In the genomic region with DNA sequence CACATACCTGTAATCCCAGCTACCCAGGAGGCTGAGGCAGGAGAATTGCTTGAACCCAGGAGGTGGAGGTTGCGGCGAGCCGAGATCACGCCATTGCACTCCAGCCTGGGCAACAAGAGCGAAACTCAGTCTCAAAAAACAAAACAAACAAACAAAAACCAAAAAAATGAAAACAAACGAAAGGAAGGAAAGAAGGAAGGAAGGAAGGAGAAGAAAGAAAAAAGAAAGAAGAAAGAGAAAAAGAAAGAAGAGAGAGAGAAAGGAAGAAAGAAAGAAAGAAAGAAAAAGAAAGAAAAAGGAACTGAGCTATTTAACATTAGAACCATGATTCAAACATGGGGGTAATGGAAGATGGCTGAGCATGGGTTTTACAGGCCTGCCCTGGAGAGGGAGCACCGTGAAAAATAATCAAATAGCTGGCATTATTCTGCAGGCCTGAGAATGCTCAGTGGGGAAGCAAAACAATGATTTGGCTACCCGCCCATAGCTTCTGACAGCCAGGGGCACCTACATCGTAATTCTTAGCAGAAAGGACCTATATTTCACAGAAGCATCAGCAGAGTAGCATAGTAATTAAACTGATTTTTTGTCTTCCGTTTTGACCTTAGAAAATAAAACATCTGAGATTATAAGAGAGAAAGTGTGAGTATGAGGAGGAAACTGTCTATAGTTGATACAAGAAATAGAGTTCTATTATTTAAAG, we compare ENCODE assay signal across 9 cellular contexts. TPM values are rescaled to one million over a fixed set of nuclear protein-coding genes. Genes with fewer than 3 reads are reported as not detected.
DNase-seq lines count a peak whose midpoint lies in the region; ATAC-seq and TF ChIP-seq lines count a peak whose summit lies in the region.
"Had no signal": no experiment of that assay in that cellular context is flagged by ENCODE, and none has a peak within 500 bp of the region (broad histone marks: within the 10 kb centered on the region; RNA-seq: fewer than 3 reads in every experiment).

No MANE protein-coding gene starts in this region.

- H3K27me3 Mint-ChIP-seq in WTC11 (ENCODE audit: low read depth), result no peaks in the 10 kb centered on the region; the same call in 1 of the 2 replicates
- H3K27me3 Mint-ChIP-seq in activated T-helper 1 cell treated with anti-CD3 and anti-CD28 coated beads, Interleukin-12 subunit alpha, Interleukin-12 subunit beta, Interleukin-2, Interleukin-4 antibody, amounts not matched to agents 30 ng/mL and 10 ng/mL and 1 ng/mL, durations not matched to agents 14 hours and 24 hours and 36 hours (ENCODE audit: insufficient read depth), result peaks cover 3% of the 10 kb centered on the region

- no peak for TF ChIP-seq CTCF in WTC11 (IDR thresholded peaks at IDR 0.05)

- ATAC-seq in WTC11 (peak; percentile 44; the same call in 1 of the 2 replicates), HG03442 (IDR thresholded peaks at IDR 0.05; ENCODE audit: unreplicated experiment) (no peak)
- ATAC-seq: gastrocnemius medialis had no signal

- H3K9me2 ChIP-seq in Karpas-422 (replicated peaks; ENCODE audit: insufficient read depth, low read length), result no peaks in the 10 kb centered on the region

- peak overlapping the region; percentile 57 for H2AFZ ChIP-seq in Karpas-422 (ENCODE audit: low read length)

- H3K4me1 ChIP-seq in Karpas-422 (ENCODE audit: low read length), result peaks cover 38% of the 10 kb centered on the region

- peak overlapping the region; percentile 93 for H3K27ac ChIP-seq in Karpas-422 (ENCODE audit: low read length)
- H3K27ac ChIP-seq: gastrocnemius medialis had no signal

- CTCF ChIA-PET in WTC11 (lab: Charles Lee), result interaction anchor here (0.9 to 1.1 kb wide), 3 partner anchors 136 to 396 kb away, joined by 3 read pairs; a partner anchor contains a TSS

- H3K4me2 ChIP-seq in Karpas-422 (ENCODE audit: low read depth, low read length, poor library complexity, severe bottlenecking), result peak overlapping the region; percentile 54

- no peaks in the 10 kb centered on the region for H3K79me2 ChIP-seq in Karpas-422 (ENCODE audit: low read length)

- peaks cover 4% of the 10 kb centered on the region; the same call in 1 of the 2 replicates for H3K4me1 Mint-ChIP-seq in WTC11
- H3K4me1 Mint-ChIP-seq in activated T-helper 1 cell treated with anti-CD3 and anti-CD28 coated beads, Interleukin-12 subunit alpha, Interleukin-12 subunit beta, Interleukin-2, Interleukin-4 antibody, amounts not matched to agents 30 ng/mL and 10 ng/mL and 1 ng/mL, durations not matched to agents 14 hours and 24 hours and 36 hours (ENCODE audit: low read depth), result peaks cover 15% of the 10 kb centered on the region

- no peak overlapping the region for H3K27ac Mint-ChIP-seq in WTC11
- H3K27ac Mint-ChIP-seq in activated T-helper 1 cell treated with anti-CD3 and anti-CD28 coated beads, Interleukin-12 subunit alpha, Interleukin-12 subunit beta, Interleukin-2, Interleukin-4 antibody, amounts not matched to agents 30 ng/mL and 10 ng/mL and 1 ng/mL, durations not matched to agents 14 hours and 24 hours and 36 hours, result no peak overlapping the region

- H4K20me1 ChIP-seq in Karpas-422 (ENCODE audit: insufficient read depth, low read depth, low read length), result no peaks in the 10 kb centered on the region

- H3K9me3 Mint-ChIP-seq in WTC11, result peaks cover 9% of the 10 kb centered on the region
- peaks cover 9% of the 10 kb centered on the region for H3K9me3 Mint-ChIP-seq in activated T-helper 1 cell treated with anti-CD3 and anti-CD28 coated beads, Interleukin-12 subunit alpha, Interleukin-12 subunit beta, Interleukin-2, Interleukin-4 antibody, amounts not matched to agents 30 ng/mL and 10 ng/mL and 1 ng/mL, durations not matched to agents 14 hours and 24 hours and 36 hours

- peaks cover 3% of the 10 kb centered on the region; the same call in 1 of the 2 replicates for H3K36me3 Mint-ChIP-seq in WTC11
- peaks cover 8% of the 10 kb centered on the region for H3K36me3 Mint-ChIP-seq in activated T-helper 1 cell treated with anti-CD3 and anti-CD28 coated beads, Interleukin-12 subunit alpha, Interleukin-12 subunit beta, Interleukin-2, Interleukin-4 antibody, amounts not matched to agents 30 ng/mL and 10 ng/mL and 1 ng/mL, durations not matched to agents 14 hours and 24 hours and 36 hours (ENCODE audit: low read depth)

- intact Hi-C loops in activated T-helper 1 cell treated with anti-CD3 and anti-CD28 coated beads, Interleukin-12 subunit alpha, Interleukin-12 subunit beta, Interleukin-2, Interleukin-4 antibody, amounts not matched to agents 30 ng/mL and 10 ng/mL and 1 ng/mL, durations not matched to agents 14 hours and 24 hours and 36 hours (cut with micrococcal nuclease), result no loop called here

- no peaks in the 10 kb centered on the region for H3K27me3 ChIP-seq in Karpas-422 (ENCODE audit: low read length)
- H3K27me3 ChIP-seq: gastrocnemius medialis had no signal

- DNase-seq in COR-L47 (lab: John Stamatoyannopoulos, UW) (peak; percentile 93), Karpas-422 (peak; percentile 94), WTC11 (ENCODE audit: low spot score) (no peak), left kidney (ENCODE audit: low read depth, low spot score) (peak; percentile 68), NCI-H774 (lab: John Stamatoyannopoulos, UW) (no peak)
- no peak for DNase-seq in activated naive CD4-positive, alpha-beta T cell treated with anti-CD3 and anti-CD28 coated beads, Interleukin-2, amount 50 U/mL, for 16 hours
- no peak for DNase-seq in activated T-helper 1 cell treated with anti-CD3 and anti-CD28 coated beads, Interleukin-12 subunit alpha, Interleukin-12 subunit beta, Interleukin-2, Interleukin-4 antibody, amounts not matched to agents 30 ng/mL and 10 ng/mL and 1 ng/mL, durations not matched to agents 14 hours and 24 hours and 36 hours (ENCODE audit: low spot score)
- DNase-seq: gastrocnemius medialis had no signal

- no peaks in the 10 kb centered on the region; the same call in 1 of the 2 replicates for H3K9me3 ChIP-seq in Karpas-422 (ENCODE audit: low read length)
- H3K9me3 ChIP-seq: gastrocnemius medialis had no signal

- peak overlapping the region; percentile 60 for H3K9ac ChIP-seq in Karpas-422 (ENCODE audit: low read length)

- H3K4me3 Mint-ChIP-seq in WTC11, result no peak overlapping the region
- H3K4me3 Mint-ChIP-seq in activated T-helper 1 cell treated with anti-CD3 and anti-CD28 coated beads, Interleukin-12 subunit alpha, Interleukin-12 subunit beta, Interleukin-2, Interleukin-4 antibody, amounts not matched to agents 30 ng/mL and 10 ng/mL and 1 ng/mL, durations not matched to agents 14 hours and 24 hours and 36 hours, result no peak overlapping the region

- 0 out of 2 replicates have a peak overlapping the region, but pooled peaks have one; percentile 19 for H3K4me3 ChIP-seq in Karpas-422 (ENCODE audit: low read length)
- H3K4me3 ChIP-seq: gastrocnemius medialis had no signal

- POLR2A ChIA-PET in WTC11 (lab: Charles Lee), result interaction anchor here (0.7 kb wide), 1 partner anchor 163 kb away, joined by 5 read pairs; no protein-coding TSS in a partner anchor

- no peaks in the 10 kb centered on the region for H3K36me3 ChIP-seq in Karpas-422 (ENCODE audit: insufficient read depth, low read length)
- H3K36me3 ChIP-seq: gastrocnemius medialis had no signal

TF ChIP-seq in WTC11, 78 proteins besides CTCF, POLR2A, EP300 and RAD21:
- no peak for TF ChIP-seq NFATC4 (CRISPR knock-in tag; IDR thresholded peaks at IDR 0.05)
- TF ChIP-seq, protein P1, sequence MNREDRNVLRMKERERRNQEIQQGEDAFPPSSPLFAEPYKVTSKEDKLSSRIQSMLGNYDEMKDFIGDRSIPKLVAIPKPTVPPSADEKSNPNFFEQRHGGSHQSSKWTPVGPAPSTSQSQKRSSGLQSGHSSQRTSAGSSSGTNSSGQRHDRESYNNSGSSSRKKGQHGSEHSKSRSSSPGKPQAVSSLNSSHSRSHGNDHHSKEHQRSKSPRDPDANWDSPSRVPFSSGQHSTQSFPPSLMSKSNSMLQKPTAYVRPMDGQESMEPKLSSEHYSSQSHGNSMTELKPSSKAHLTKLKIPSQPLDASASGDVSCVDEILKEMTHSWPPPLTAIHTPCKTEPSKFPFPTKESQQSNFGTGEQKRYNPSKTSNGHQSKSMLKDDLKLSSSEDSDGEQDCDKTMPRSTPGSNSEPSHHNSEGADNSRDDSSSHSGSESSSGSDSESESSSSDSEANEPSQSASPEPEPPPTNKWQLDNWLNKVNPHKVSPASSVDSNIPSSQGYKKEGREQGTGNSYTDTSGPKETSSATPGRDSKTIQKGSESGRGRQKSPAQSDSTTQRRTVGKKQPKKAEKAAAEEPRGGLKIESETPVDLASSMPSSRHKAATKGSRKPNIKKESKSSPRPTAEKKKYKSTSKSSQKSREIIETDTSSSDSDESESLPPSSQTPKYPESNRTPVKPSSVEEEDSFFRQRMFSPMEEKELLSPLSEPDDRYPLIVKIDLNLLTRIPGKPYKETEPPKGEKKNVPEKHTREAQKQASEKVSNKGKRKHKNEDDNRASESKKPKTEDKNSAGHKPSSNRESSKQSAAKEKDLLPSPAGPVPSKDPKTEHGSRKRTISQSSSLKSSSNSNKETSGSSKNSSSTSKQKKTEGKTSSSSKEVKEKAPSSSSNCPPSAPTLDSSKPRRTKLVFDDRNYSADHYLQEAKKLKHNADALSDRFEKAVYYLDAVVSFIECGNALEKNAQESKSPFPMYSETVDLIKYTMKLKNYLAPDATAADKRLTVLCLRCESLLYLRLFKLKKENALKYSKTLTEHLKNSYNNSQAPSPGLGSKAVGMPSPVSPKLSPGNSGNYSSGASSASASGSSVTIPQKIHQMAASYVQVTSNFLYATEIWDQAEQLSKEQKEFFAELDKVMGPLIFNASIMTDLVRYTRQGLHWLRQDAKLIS (CRISPR knock-in tag; IDR thresholded peaks at IDR 0.05; ENCODE audit: borderline replicate concordance), result no peak
- TF ChIP-seq TEAD4 (CRISPR knock-in tag; IDR thresholded peaks at IDR 0.05), result no peak
- TF ChIP-seq, protein P2, sequence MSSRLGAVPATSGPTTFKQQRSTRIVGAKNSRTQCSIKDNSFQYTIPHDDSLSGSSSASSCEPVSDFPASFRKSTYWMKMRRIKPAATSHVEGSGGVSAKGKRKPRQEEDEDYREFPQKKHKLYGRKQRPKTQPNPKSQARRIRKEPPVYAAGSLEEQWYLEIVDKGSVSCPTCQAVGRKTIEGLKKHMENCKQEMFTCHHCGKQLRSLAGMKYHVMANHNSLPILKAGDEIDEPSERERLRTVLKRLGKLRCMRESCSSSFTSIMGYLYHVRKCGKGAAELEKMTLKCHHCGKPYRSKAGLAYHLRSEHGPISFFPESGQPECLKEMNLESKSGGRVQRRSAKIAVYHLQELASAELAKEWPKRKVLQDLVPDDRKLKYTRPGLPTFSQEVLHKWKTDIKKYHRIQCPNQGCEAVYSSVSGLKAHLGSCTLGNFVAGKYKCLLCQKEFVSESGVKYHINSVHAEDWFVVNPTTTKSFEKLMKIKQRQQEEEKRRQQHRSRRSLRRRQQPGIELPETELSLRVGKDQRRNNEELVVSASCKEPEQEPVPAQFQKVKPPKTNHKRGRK (CRISPR knock-in tag; IDR thresholded peaks at IDR 0.05; ENCODE audit: borderline replicate concordance), result peak; percentile 96
TF ChIP-seq in WTC11: peak in this region for 1.

RNA-seq across cellular contexts. Expression of a gene that starts 37.7 kb away (rescaled TPM):
- total RNA-seq in Karpas-422 (2014; rRNA removed; shearing (Covaris generic); ENCODE audit: low replicate concordance), result 33.1 and 44.7 TPM in 2 replicates
- total RNA-seq in WTC11 (2021), result 0.44 TPM in 1 of 3 replicates, not detected in the others
- total RNA-seq in activated T-helper 1 cell treated with anti-CD3 and anti-CD28 coated beads, Interleukin-12 subunit alpha, Interleukin-12 subunit beta, Interleukin-2, Interleukin-4 antibody, amounts not matched to agents 30 ng/mL and 10 ng/mL and 1 ng/mL, durations not matched to agents 14 hours and 24 hours and 36 hours, result not detected in 2 replicates
- total RNA-seq: gastrocnemius medialis had no signal

Comparison
In these comparisons a context has a peak if more than half of its experiments do, and no peak if none do; other contexts are left out.
1. DNase-seq: peak in COR-L47 (single experiment), Karpas-422 (single experiment) and left kidney (single experiment); none in WTC11 (single experiment), activated naive CD4-positive, alpha-beta T cell treated with anti-CD3 and anti-CD28 coated beads, Interleukin-2, amount 50 U/mL, for 16 hours (single experiment), NCI-H774 (single experiment) and activated T-helper 1 cell treated with anti-CD3 and anti-CD28 coated beads, Interleukin-12 subunit alpha, Interleukin-12 subunit beta, Interleukin-2, Interleukin-4 antibody, amounts not matched to agents 30 ng/mL and 10 ng/mL and 1 ng/mL, durations not matched to agents 14 hours and 24 hours and 36 hours (single experiment).
2. RNA of a gene that starts 37.7 kb away (total RNA-seq): 33.1 to 44.7 TPM in Karpas-422; 0.44 TPM in WTC11 and not detected in activated T-helper 1 cell treated with anti-CD3 and anti-CD28 coated beads, Interleukin-12 subunit alpha, Interleukin-12 subunit beta, Interleukin-2, Interleukin-4 antibody, amounts not matched to agents 30 ng/mL and 10 ng/mL and 1 ng/mL, durations not matched to agents 14 hours and 24 hours and 36 hours; every median in the first group is over 10 times any median in the second.